In genomic region chr11:79444923-79445322, GRCh38 we compare ENCODE assay signal across 26 cellular contexts.
"Had no signal": no experiment of that assay in that cellular context is flagged by ENCODE, and none has a peak within 500 bp of the region (broad histone marks: within the 10 kb centered on the region; RNA-seq: fewer than 3 reads in every experiment).

No MANE protein-coding gene starts in this region.

- H3K9me3 Mint-ChIP-seq: dendritic cell treated with granulocyte-macrophage colony-stimulating factor and Interleukin-4, amounts not matched to agents 40 ng/mL and 50 ng/mL, for 4 days; endodermal cell; memory B cell; mesothelial cell of epicardium had no signal

- ATAC-seq: effector memory CD8-positive, alpha-beta T cell; esophagus mucosa; gastrocnemius medialis; heart right ventricle; left cardiac atrium; left lung; left ventricle myocardium superior; mucosa of descending colon had no signal

- DNase-seq: colonic mucosa; cortex of kidney; effector CD8-positive, alpha-beta T cell; effector memory CD8-positive, alpha-beta T cell; erythroblast; esophagus squamous epithelium; foreskin fibroblast; foreskin melanocyte; gastrocnemius medialis; glutamatergic neuron; head of caudate nucleus; heart right ventricle; hippocampal formation; left cardiac atrium; left lung; left ventricle myocardium superior; mammary epithelial cell; mucosa of descending colon; naive B cell had no signal

- H3K27ac ChIP-seq: colonic mucosa, epithelial cell of prostate, esophagus squamous epithelium, gastrocnemius medialis, heart right ventricle, left lung had no signal

- H3K27ac Mint-ChIP-seq: dendritic cell treated with granulocyte-macrophage colony-stimulating factor and Interleukin-4, amounts not matched to agents 40 ng/mL and 50 ng/mL, for 4 days; effector memory CD8-positive, alpha-beta T cell; memory B cell; mesothelial cell of epicardium; naive B cell had no signal

- H3K36me3 ChIP-seq: colonic mucosa, esophagus squamous epithelium, gastrocnemius medialis, heart right ventricle, left lung had no signal

- H3K4me1 ChIP-seq: colonic mucosa had no signal

- H3K4me3 ChIP-seq: colonic mucosa, esophagus squamous epithelium, gastrocnemius medialis, heart right ventricle, left lung, lung, mucosa of descending colon had no signal

- H3K9me3 ChIP-seq: colonic mucosa, esophagus squamous epithelium, gastrocnemius medialis, left lung, mucosa of descending colon had no signal

- H3K4me3 Mint-ChIP-seq: dendritic cell treated with granulocyte-macrophage colony-stimulating factor and Interleukin-4, amounts not matched to agents 40 ng/mL and 50 ng/mL, for 4 days; effector memory CD8-positive, alpha-beta T cell; endodermal cell; memory B cell; mesothelial cell of epicardium; naive B cell had no signal

- H3K36me3 Mint-ChIP-seq: memory B cell, mesothelial cell of epicardium had no signal
